Comparison of ENCODE assay signal across 8 cellular contexts in the genomic region with DNA sequence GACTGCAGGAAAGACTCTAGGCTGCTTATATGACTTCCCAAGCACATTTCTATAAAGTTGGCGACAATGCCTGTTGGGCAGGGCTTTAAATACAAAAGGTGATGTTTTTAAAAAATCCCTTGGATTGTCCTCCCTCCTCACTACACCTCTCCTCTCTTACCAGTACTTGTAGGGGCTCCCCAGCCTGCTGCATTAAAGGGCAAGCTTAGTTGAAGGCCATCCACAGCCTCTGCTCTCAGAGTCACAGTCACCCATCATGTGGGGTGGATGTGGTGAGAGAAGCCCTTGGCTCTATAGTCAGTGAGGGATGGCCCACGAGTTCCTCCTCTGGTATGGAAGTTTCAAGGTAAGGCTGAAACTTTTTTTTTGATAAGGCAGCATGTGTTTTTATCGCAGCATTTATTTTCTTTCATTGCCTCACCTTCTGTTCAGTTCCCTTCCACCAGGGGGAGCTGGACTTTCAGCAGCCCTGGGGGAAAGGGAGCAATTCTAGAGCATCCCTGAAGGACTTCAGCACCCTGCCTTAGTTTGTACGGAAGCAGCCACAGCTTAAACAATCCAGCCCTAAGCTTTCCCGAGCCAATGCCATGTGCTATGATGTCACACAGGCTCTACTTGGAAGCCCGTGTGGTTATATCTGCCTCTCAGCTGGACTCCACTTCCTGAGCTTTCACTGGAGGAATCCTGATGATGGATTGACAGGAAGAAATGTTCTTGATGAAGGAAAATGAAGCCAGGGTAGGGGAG.
DNase-seq lines count a peak whose midpoint lies in the region; ATAC-seq and TF ChIP-seq lines count a peak whose summit lies in the region.

No MANE protein-coding gene starts in this region.

- ATAC-seq in GM21526 (IDR thresholded peaks at IDR 0.05; ENCODE audit: low FRiP score, unreplicated experiment) = peak; percentile 84
- ATAC-seq in sciatic nerve = no peak

- H3K9me3 ChIP-seq in esophagus squamous epithelium = no peaks in the 10 kb centered on the region

- H3K4me3 ChIP-seq in WI38 (ENCODE audit: low read depth, low read length) = no peak overlapping the region
- H3K4me3 ChIP-seq in esophagus squamous epithelium = no peak overlapping the region

- intact Hi-C loops in esophagus squamous epithelium (cut with DNase I) (no loop called here), sciatic nerve (cut with DNase I) (no loop called here)

- WGBS in esophagus squamous epithelium, 2 donors = 35 to 44% methylated on average over 6 of the region's 6 CpGs

- no peaks in the 10 kb centered on the region for H3K4me1 ChIP-seq in esophagus squamous epithelium

- in situ Hi-C loops in KBM-7 (cut with MboI; ENCODE audit: low pct_unique_long_range_greater_than_20kb, low sequenced_read_pairs) = no loop called here

- TF ChIP-seq CTCF in WI38 (IDR thresholded peaks at IDR 0.05; ENCODE audit: low read depth, low read length) = peak; percentile 67
- peak in 4 of 6 experiments; percentile 39 to 51 (median 46) for TF ChIP-seq CTCF in esophagus squamous epithelium (IDR thresholded peaks at IDR 0.05)

- no peak overlapping the region for H3K27ac ChIP-seq in esophagus squamous epithelium

- DNase-seq in NCI-H82 (lab: John Stamatoyannopoulos, UW) (peak; percentile 55), NCI-H82 treated with DMSO at 0.1 percent for 48 hours (lab: John Stamatoyannopoulos, UW; ENCODE audit: unreplicated experiment) (no peak), KBM-7 (peak; percentile 27), esophagus squamous epithelium (lab: John Stamatoyannopoulos, UW) (no peak), sciatic nerve (ENCODE audit: low spot score) (no peak)
- peak; percentile 5 to 15 for DNase-seq in stimulated activated CD4-positive, alpha-beta T cell treated with anti-CD3 and anti-CD28 coated beads, Interleukin-12 subunit alpha, Interleukin-12 subunit beta, amount 100 ng/mL, for 24 hours (ENCODE audit: low read depth in 2 of 2)

- TF ChIP-seq POLR2A in esophagus squamous epithelium (IDR thresholded peaks at IDR 0.05) = no peak

- H3K36me3 ChIP-seq in esophagus squamous epithelium = no peaks in the 10 kb centered on the region

- no peaks in the 10 kb centered on the region for H3K27me3 ChIP-seq in esophagus squamous epithelium

Comparison
In these comparisons a context has a peak if more than half of its experiments do, and no peak if none do; other contexts are left out.
1. DNase-seq: peak in NCI-H82 (single experiment), KBM-7 (single experiment) and stimulated activated CD4-positive, alpha-beta T cell treated with anti-CD3 and anti-CD28 coated beads, Interleukin-12 subunit alpha, Interleukin-12 subunit beta, amount 100 ng/mL, for 24 hours (2 of 2); none in NCI-H82 treated with DMSO at 0.1 percent for 48 hours (single experiment), esophagus squamous epithelium (single experiment) and sciatic nerve (single experiment).